ENCODE assay signal across 8 cellular contexts in the genomic region with DNA sequence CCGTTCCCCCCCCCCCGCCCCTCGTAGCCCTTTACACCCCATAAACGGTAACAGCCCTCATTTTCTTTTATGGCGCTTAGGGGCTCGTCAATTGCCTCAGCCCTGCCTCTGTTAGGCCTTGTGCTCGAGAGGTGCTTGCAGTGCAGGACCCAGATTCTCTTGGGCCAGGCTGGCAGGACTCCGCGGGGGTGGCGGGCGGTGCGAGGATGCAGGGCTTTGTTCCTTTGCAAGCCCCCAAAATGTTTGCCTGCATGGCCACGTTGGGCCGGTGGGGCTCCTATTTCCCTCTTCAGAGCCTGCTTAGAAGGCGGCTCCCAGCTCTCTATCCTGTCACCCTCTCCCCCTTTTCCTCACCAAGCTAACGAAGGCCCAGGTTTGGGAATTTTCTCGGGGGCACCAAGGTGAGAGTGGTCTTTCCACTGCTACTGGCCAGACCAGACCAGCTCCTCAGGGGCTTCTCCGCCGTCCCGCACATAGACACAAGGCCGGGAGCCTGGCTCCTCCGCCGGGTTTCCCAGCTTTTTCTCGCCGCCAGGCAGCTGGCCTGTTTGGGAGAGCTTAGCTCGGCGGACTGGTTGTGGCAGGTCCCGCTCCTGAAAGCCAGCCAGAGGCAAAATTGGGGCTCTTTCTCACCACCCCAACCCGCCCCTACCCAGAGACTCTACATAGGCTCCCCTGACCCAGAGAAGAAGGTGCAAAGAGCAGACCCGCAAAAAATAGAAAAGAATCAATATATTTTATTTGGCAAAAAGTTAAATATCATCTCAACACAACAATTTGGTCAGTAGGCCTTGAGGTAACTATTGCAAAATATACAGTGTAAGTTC. TPM values are rescaled to one million over a fixed set of nuclear protein-coding genes. Genes with fewer than 3 reads are reported as not detected.
DNase-seq lines count a peak whose midpoint lies in the region; ATAC-seq and TF ChIP-seq lines count a peak whose summit lies in the region.

No MANE protein-coding gene starts in this region.

- no peaks in the 10 kb centered on the region for H3K36me3 ChIP-seq in sigmoid colon
- H3K36me3 ChIP-seq in BE2C = no peaks in the 10 kb centered on the region
- H3K36me3 ChIP-seq in esophagus muscularis mucosa = no peaks in the 10 kb centered on the region

- 6 to 27% methylated on average over 30 of the region's 30 CpGs for WGBS in sigmoid colon, 2 donors
- 39% methylated on average over 29 of the region's 30 CpGs for WGBS in esophagus muscularis mucosa

- H3K4me1 ChIP-seq in sigmoid colon (peaks cover 0 to 49% (median 36%) of the 10 kb centered on the region in 4 donors), BE2C (no peaks in the 10 kb centered on the region), esophagus muscularis mucosa (peaks cover 20 to 69% (median 50%) of the 10 kb centered on the region in 4 donors)

- ATAC-seq in left ventricle myocardium superior = no peak
- ATAC-seq in HG02623 (IDR thresholded peaks at IDR 0.05; ENCODE audit: unreplicated experiment) = no peak

- TF ChIP-seq POLR2A in sigmoid colon (IDR thresholded peaks at IDR 0.05) (no peak), esophagus muscularis mucosa (IDR thresholded peaks at IDR 0.05; ENCODE audit: low read depth) (no peak)

- TF ChIP-seq EP300 in sigmoid colon (IDR thresholded peaks at IDR 0.05) = no peak
- no peak for TF ChIP-seq EP300 in esophagus muscularis mucosa (IDR thresholded peaks at IDR 0.05)

- TF ChIP-seq CTCF in sigmoid colon (IDR thresholded peaks at IDR 0.05) (no peak), BE2C (IDR thresholded peaks at IDR 0.05; ENCODE audit: low read depth, low read length) (no peak), esophagus muscularis mucosa (IDR thresholded peaks at IDR 0.05) (no peak)

- peak overlapping the region; percentile 38 to 85 (median 82) for H3K4me3 ChIP-seq in sigmoid colon
- H3K4me3 ChIP-seq in BE2C (ENCODE audit: low read depth, low read length) = no peak overlapping the region
- H3K4me3 ChIP-seq in esophagus muscularis mucosa = peak overlapping the region in 2 of 4 donors; percentile 57 to 59

- peak; percentile 78 for DNase-seq in ELF-1 (ENCODE audit: low read depth, low spot score)
- DNase-seq in NCI-H510A treated with DMSO at 0.1 percent for 48 hours (lab: John Stamatoyannopoulos, UW) = peak; percentile 59
- DNase-seq in left ventricle myocardium superior = peak; percentile 24
- DNase-seq in sigmoid colon = peak; percentile 72
- DNase-seq in BE2C = no peak
- DNase-seq in esophagus muscularis mucosa (ENCODE audit: extremely low spot score) = no peak
- no peak for DNase-seq in stimulated activated CD4-positive, alpha-beta T cell treated with anti-CD3 and anti-CD28 coated beads, Interleukin-4, amount 100 ng/mL, for 4 hours

- H3K27ac ChIP-seq in sigmoid colon = peak overlapping the region in 3 of 4 donors; percentile 97 to 98 (median 98)
- no peak overlapping the region for H3K27ac ChIP-seq in esophagus muscularis mucosa (replicated peaks in 1 of 4)

- H3K9me3 ChIP-seq in sigmoid colon (no peaks in the 10 kb centered on the region), BE2C (no peaks in the 10 kb centered on the region), esophagus muscularis mucosa (no peaks in the 10 kb centered on the region)

- H3K27me3 ChIP-seq in sigmoid colon (no peaks in the 10 kb centered on the region), BE2C (peaks cover 97% of the 10 kb centered on the region), esophagus muscularis mucosa (peaks cover 18 to 100% (median 91%) of the 10 kb centered on the region in 4 donors)

- intact Hi-C loops in left ventricle myocardium superior (cut with micrococcal nuclease) (loop anchor here (5.0 to 10.0 kb wide), 2 partner anchors 480 to 787 kb away; no protein-coding TSS in a partner anchor), sigmoid colon (cut with DNase I) (loop anchor here (1.0 to 2.0 kb wide), 3 partner anchors 475 to 961 kb away; a partner anchor contains a TSS), esophagus muscularis mucosa (cut with DNase I) (loop anchor here (5.0 kb wide), 1 partner anchor 795 kb away; no protein-coding TSS in a partner anchor)

RNA-seq across cellular contexts. Expression of a gene that starts 3.4 kb away (rescaled TPM):
- total RNA-seq in left ventricle myocardium superior = not detected
- total RNA-seq in sigmoid colon = 10 to 100 TPM; 13.0 to 35.7 (median 18.2) TPM
- polyA plus RNA-seq in sigmoid colon = 10 to 100 TPM; 21.4 to 22.4 (median 21.6) TPM
- not detected for polyA plus RNA-seq in BE2C (2012; ENCODE audit: insufficient read depth, insufficient read length, low read depth)
- under 1 TPM in 1 of 4 donors, not detected in 3; 0.50 TPM for total RNA-seq in esophagus muscularis mucosa

RNA-seq across cellular contexts. Expression of a gene that starts 5.5 kb away (rescaled TPM):
- total RNA-seq in left ventricle myocardium superior = not detected
- 1 to 10 TPM; 4.7 to 9.1 (median 7.3) TPM for total RNA-seq in sigmoid colon
- 10 to 100 TPM; 18.0 to 23.9 (median 18.0) TPM for polyA plus RNA-seq in sigmoid colon
- polyA plus RNA-seq in BE2C (2012; ENCODE audit: insufficient read depth, insufficient read length, low read depth) = not detected
- 1 to 10 TPM in 1 of 4 donors, under 1 TPM in 3; 0.33 to 1.7 (median 0.49) TPM for total RNA-seq in esophagus muscularis mucosa

RNA-seq across cellular contexts. Expression of a gene that starts 9.6 kb away (rescaled TPM):
- total RNA-seq in left ventricle myocardium superior = 0.72 TPM
- 10 to 100 TPM in 2 of 4 donors, 1 to 10 TPM in 2; 4.9 to 20.8 (median 12.0) TPM for total RNA-seq in sigmoid colon
- 10 to 100 TPM in 2 of 3 donors, 1 to 10 TPM in 1; 3.9 to 15.6 (median 10.3) TPM for polyA plus RNA-seq in sigmoid colon
- polyA plus RNA-seq in BE2C (2012; ENCODE audit: insufficient read depth, insufficient read length, low read depth) = not detected
- 10 to 100 TPM; 10.2 to 16.6 (median 13.8) TPM for total RNA-seq in esophagus muscularis mucosa

RNA-seq across cellular contexts. Expression of a gene that starts 12.2 kb away (rescaled TPM):
- total RNA-seq in left ventricle myocardium superior = not detected
- total RNA-seq in sigmoid colon = 10 to 100 TPM; 55.1 to 64.0 (median 59.5) TPM
- polyA plus RNA-seq in sigmoid colon = 10 to 100 TPM; 22.2 to 25.0 (median 22.8) TPM
- not detected for polyA plus RNA-seq in BE2C (2012; ENCODE audit: insufficient read depth, insufficient read length, low read depth)
- total RNA-seq in esophagus muscularis mucosa = not detected

RNA-seq across cellular contexts. Expression of a gene that starts 14.4 kb away (rescaled TPM):
- total RNA-seq in left ventricle myocardium superior (not detected), sigmoid colon (1 to 10 TPM; 4.2 to 10.0 (median 4.5) TPM), esophagus muscularis mucosa (under 1 TPM in 2 of 4 donors, not detected in 2; 0.66 to 0.92 TPM)
- 1 to 10 TPM in 2 of 3 donors, not detected in 1; 1.6 to 8.1 TPM for polyA plus RNA-seq in sigmoid colon
- polyA plus RNA-seq in BE2C (2012; ENCODE audit: insufficient read depth, insufficient read length, low read depth) = not detected

Comparison
In these comparisons a context has a peak if more than half of its experiments do, and no peak if none do; other contexts are left out.
1. DNase-seq: peak in ELF-1 (single experiment), NCI-H510A treated with DMSO at 0.1 percent for 48 hours (single experiment), left ventricle myocardium superior (single experiment) and sigmoid colon (single experiment); none in BE2C (single experiment), esophagus muscularis mucosa (single experiment) and stimulated activated CD4-positive, alpha-beta T cell treated with anti-CD3 and anti-CD28 coated beads, Interleukin-4, amount 100 ng/mL, for 4 hours (0 of 2).
2. H3K27ac ChIP-seq: peak in sigmoid colon (3 of 4); none in esophagus muscularis mucosa (0 of 4).
3. RNA of a gene that starts 3.4 kb away (total RNA-seq): 13.0 to 35.7 TPM in sigmoid colon; 0.50 TPM in esophagus muscularis mucosa and not detected in left ventricle myocardium superior (single experiment); every median in the first group is over 4 times any median in the second.